In genomic region chr17:77753691-77754265, GRCh38 we compare ENCODE assay signal across 1 cellular context.
TF ChIP-seq lines count a peak whose summit lies in the region.

No MANE protein-coding gene starts in this region.

TF ChIP-seq in WTC11, 78 proteins besides CTCF, POLR2A, EP300 and RAD21 (continued from another document):
- TF ChIP-seq ZNF281 (CRISPR knock-in tag; IDR thresholded peaks at IDR 0.05): no peak
- TF ChIP-seq CDX4 (CRISPR knock-in tag; IDR thresholded peaks at IDR 0.05; ENCODE audit: borderline replicate concordance): no peak
- TF ChIP-seq PRDM15 (CRISPR knock-in tag; IDR thresholded peaks at IDR 0.05): no peak
- no peak for TF ChIP-seq ZNF263 (CRISPR knock-in tag; IDR thresholded peaks at IDR 0.05; ENCODE audit: low read depth)
- no peak for TF ChIP-seq SMAD3 (CRISPR knock-in tag; IDR thresholded peaks at IDR 0.05; ENCODE audit: borderline replicate concordance)
TF ChIP-seq in WTC11: peak in this region for 0.
